Comparison of ENCODE assay signal across 8 cellular contexts in the genomic region with DNA sequence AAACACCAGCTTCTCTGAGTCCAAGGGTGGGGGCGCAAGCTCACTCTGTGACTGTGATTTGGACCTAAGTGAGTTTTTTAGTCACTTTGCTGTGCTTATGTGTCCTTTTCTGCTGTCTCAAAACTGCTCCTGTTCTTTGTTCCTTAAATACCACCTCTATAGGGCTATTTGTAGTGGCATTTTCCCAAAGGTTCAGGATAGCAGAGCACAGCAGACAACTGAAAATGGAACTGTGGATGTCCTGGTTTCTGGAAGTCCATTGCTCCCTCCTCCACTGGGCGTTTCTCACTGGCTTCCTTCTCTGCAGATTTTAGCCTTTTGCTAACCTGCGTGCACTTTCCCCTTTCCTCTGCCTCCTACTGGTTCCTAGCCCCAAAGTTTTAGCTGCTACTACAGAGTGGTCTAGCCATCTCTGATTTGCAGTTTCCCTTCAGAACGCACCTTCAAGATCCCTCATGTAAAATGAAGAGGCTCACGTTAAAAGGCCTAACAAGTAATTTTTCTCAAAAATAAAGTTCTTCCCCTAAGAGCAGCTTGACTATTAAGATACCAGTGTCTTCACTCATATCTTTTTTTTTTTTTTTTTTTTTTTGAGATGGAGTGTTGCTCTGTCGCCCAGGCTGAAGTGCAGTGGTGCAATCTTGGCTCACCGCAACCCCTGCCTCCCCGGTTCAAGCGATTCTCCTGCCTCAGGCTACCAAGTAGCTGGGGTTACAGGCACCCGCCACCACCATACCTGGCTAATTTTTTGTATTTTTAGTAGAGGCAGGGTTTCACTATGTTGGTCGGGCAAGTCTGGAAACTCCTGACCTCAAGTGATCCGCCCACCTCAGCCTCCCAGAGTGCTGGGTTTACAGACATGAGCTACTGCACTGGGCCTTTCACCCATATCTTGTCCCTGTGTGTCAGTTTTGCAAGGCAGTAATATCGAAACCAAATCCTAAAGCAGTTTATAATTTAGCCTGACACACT.
A peak's percentile ranks its signal among the peaks of the same experiment; 100 is the strongest.
DNase-seq lines count a peak whose midpoint lies in the region; ATAC-seq and TF ChIP-seq lines count a peak whose summit lies in the region.

No MANE protein-coding gene starts in this region.

- no peak for TF ChIP-seq CTCF in GM13977 (IDR thresholded peaks at IDR 0.05; ENCODE audit: extremely low read depth, insufficient read depth, missing control alignments)

- peak; percentile 97 for ATAC-seq in GM21390 (IDR thresholded peaks at IDR 0.05; ENCODE audit: unreplicated experiment)
- ATAC-seq in HG03520 (IDR thresholded peaks at IDR 0.05; ENCODE audit: unreplicated experiment) = peak; percentile 89

- in situ Hi-C loops in GM13977 (cut with MboI; ENCODE audit: low pct_unique_long_range_greater_than_20kb, low sequenced_read_pairs, unreplicated experiment) = no loop called here

- H3K27ac ChIP-seq in substantia nigra (ENCODE audit: low read depth, low read length, poor library complexity, severe bottlenecking) = no peak overlapping the region

- peak; percentile 54 for DNase-seq in GM13977 (ENCODE audit: low spot score)
- DNase-seq in iris pigment epithelial cell (ENCODE audit: low read depth) = peak; percentile 59
- DNase-seq in substantia nigra (lab: John Stamatoyannopoulos, UW) = no peak
- no peak for DNase-seq in UCSD-AML1 (lab: John Stamatoyannopoulos, UW; ENCODE audit: unreplicated experiment)
- no peak for DNase-seq in amygdala (lab: John Stamatoyannopoulos, UW)
- DNase-seq in HCEC 1CT = no peak

Comparison
In these comparisons a context has a peak if more than half of its experiments do, and no peak if none do; other contexts are left out.
1. DNase-seq: peak in GM13977 (single experiment) and iris pigment epithelial cell (single experiment); none in substantia nigra (0 of 49), UCSD-AML1 (single experiment), amygdala (0 of 56) and HCEC 1CT (single experiment).